In the genomic region with DNA sequence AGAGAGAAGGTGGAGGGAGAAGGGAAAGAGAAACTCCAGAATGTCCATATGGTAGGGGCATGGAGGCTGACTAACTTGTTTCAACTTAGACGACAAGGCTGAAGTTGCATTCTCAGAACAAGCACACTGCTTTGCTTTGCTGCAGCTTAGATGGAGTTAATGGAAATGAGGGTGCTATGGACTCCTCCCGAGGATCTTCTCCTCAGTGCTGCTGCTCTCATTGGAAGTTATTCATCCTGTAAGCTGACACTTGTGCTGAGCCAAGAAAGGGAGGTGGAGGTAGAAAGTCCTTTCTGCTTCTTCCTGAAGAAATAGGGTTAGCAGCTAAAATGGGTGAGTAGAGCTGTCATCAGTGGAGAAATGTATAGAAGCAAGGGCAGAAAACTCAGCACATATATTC, we compare ENCODE assay signal across 24 cellular contexts.
"Had no signal": no experiment of that assay in that cellular context is flagged by ENCODE, and none has a peak within 500 bp of the region (broad histone marks: within the 10 kb centered on the region; RNA-seq: fewer than 3 reads in every experiment).

No MANE protein-coding gene starts in this region.

- H3K4me1 Mint-ChIP-seq: mesothelial cell of epicardium; naive B cell; natural killer cell; stimulated activated memory B cell treated with anti-CD40 and anti-IgM and Interleukin-4, amounts not matched to agents 10 μg/mL and 1 μg/mL and 100 μg/mL, for 72 hours; stimulated activated naive CD8-positive, alpha-beta T cell treated with anti-CD3 and anti-CD28 coated beads, Interleukin-15, amount 100 ng/mL, for 72 hours had no signal

- H3K36me3 Mint-ChIP-seq: stimulated activated memory B cell treated with anti-CD40 and anti-IgM and Interleukin-4, amounts not matched to agents 10 μg/mL and 1 μg/mL and 100 μg/mL, for 72 hours had no signal

- DNase-seq: islet precursor cell; left ventricle myocardium inferior; mesendoderm; naive B cell; natural killer cell; nephron progenitor cell; ovary; right lobe of liver; stimulated activated CD4-positive, alpha-beta T cell treated with anti-CD3 and anti-CD28 coated beads, Interleukin-1b, Interleukin-23, amount 100 ng/mL, for 48 hours; stimulated activated CD4-positive, alpha-beta T cell treated with anti-CD3 and anti-CD28 coated beads, Interleukin-2, amount 100 ng/mL, for 48 hours; stimulated activated CD4-positive, alpha-beta T cell treated with anti-CD3 and anti-CD28 coated beads, Interleukin-4, amount 100 ng/mL, for 4 hours; stimulated activated CD8-positive, alpha-beta memory T cell treated with anti-CD3 and anti-CD28 coated beads, Interleukin-4, amount 100 ng/mL, for 48 hours; stimulated activated naive CD4-positive, alpha-beta T cell treated with Interleukin-2 at 50 U/mL for 16 hours; stimulated activated naive CD8-positive, alpha-beta T cell treated with anti-CD3 and anti-CD28 coated beads, Interleukin-15, amount 100 ng/mL, for 72 hours; uterus had no signal

- H3K36me3 ChIP-seq: left ventricle myocardium inferior, ovary, right atrium auricular region, right lobe of liver, tibial nerve, uterus had no signal

- H3K4me3 ChIP-seq: hepatocyte, left ventricle myocardium inferior, lung, ovary, right atrium auricular region, right lobe of liver, smooth muscle cell, tibial nerve, uterus had no signal

- H3K27ac ChIP-seq: hepatocyte, left ventricle myocardium inferior, ovary, right atrium auricular region, right lobe of liver, tibial nerve, uterus had no signal

- H3K79me2 ChIP-seq: hepatocyte had no signal

- H3K4me2 ChIP-seq: hepatocyte, smooth muscle cell had no signal

- H3K27me3 Mint-ChIP-seq: naive B cell; stimulated activated memory B cell treated with anti-CD40 and anti-IgM and Interleukin-4, amounts not matched to agents 10 μg/mL and 1 μg/mL and 100 μg/mL, for 72 hours; stimulated activated naive CD8-positive, alpha-beta T cell treated with anti-CD3 and anti-CD28 coated beads, Interleukin-15, amount 100 ng/mL, for 72 hours had no signal

- H3K9me3 ChIP-seq: ovary, right lobe of liver, uterus had no signal

- H3K4me3 Mint-ChIP-seq: mesothelial cell of epicardium; natural killer cell; nephron progenitor cell; stimulated activated memory B cell treated with anti-CD40 and anti-IgM and Interleukin-4, amounts not matched to agents 10 μg/mL and 1 μg/mL and 100 μg/mL, for 72 hours; stimulated activated naive CD8-positive, alpha-beta T cell treated with anti-CD3 and anti-CD28 coated beads, Interleukin-15, amount 100 ng/mL, for 72 hours; type B pancreatic cell had no signal

- H3K27me3 ChIP-seq: hepatocyte, ovary, right atrium auricular region, right lobe of liver, tibial nerve, uterus had no signal

- H2AFZ ChIP-seq: hepatocyte had no signal

- H3K27ac Mint-ChIP-seq: mesothelial cell of epicardium; naive B cell; natural killer cell; progenitor cell of endocrine pancreas; stimulated activated memory B cell treated with anti-CD40 and anti-IgM and Interleukin-4, amounts not matched to agents 10 μg/mL and 1 μg/mL and 100 μg/mL, for 72 hours; stimulated activated naive CD8-positive, alpha-beta T cell treated with anti-CD3 and anti-CD28 coated beads, Interleukin-15, amount 100 ng/mL, for 72 hours; type B pancreatic cell had no signal

- ATAC-seq: natural killer cell; right lobe of liver; stimulated activated memory B cell treated with anti-CD40 and anti-IgM and Interleukin-4, amounts not matched to agents 10 μg/mL and 1 μg/mL and 100 μg/mL, for 72 hours; stimulated activated naive CD8-positive, alpha-beta T cell treated with anti-CD3 and anti-CD28 coated beads, Interleukin-15, amount 100 ng/mL, for 72 hours had no signal

- H3K4me1 ChIP-seq: left ventricle myocardium inferior, right atrium auricular region, tibial nerve, uterus had no signal
